ENCODE assay signal across 23 cellular contexts in the genomic region with DNA sequence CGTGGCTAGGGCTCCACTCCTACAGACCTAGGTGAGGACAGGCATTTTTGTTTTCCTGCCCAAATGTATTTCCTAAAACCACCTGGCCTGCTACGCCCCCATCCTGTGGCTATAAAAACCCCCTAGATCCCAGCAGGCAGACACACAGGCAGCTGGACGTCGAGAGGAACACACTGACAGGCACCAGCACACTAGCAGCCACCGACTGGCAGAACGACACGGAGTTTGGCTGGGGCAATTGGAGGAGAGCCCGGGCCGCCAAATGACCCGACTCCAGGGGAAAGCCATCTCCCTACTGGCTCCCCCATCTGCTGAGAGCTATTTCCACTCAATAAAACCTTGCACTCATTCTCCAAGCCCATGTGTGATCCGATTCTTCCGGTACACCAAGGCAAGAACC.
DNase-seq lines count a peak whose midpoint lies in the region; ATAC-seq, FAIRE-seq and TF ChIP-seq lines count a peak whose summit lies in the region.
"Had no signal": no experiment of that assay in that cellular context is flagged by ENCODE, and none has a peak within 500 bp of the region (broad histone marks: within the 10 kb centered on the region; RNA-seq: fewer than 3 reads in every experiment).

No MANE protein-coding gene starts in this region.

- no peaks in the 10 kb centered on the region; the same call in 1 of the 2 replicates for H4K20me1 ChIP-seq in GM23338 (replicated peaks; ENCODE audit: insufficient read depth)
- H4K20me1 ChIP-seq: BLaER1 treated with 17β-estradiol and CSF1 and Interleukin-3, amounts not matched to agents 10 nM and 100 nM had no signal

- H3K36me3 ChIP-seq in GM23338 (ENCODE audit: insufficient read depth), result no peaks in the 10 kb centered on the region
- H3K36me3 ChIP-seq in kidney (ENCODE audit: control insufficient read depth in 1 of 2, insufficient read depth in 2 of 2, low read length in 2 of 2), result no peaks in the 10 kb centered on the region
- no peaks in the 10 kb centered on the region for H3K36me3 ChIP-seq in body of pancreas (replicated peaks in 1 of 2; ENCODE audit: insufficient read depth in 1 of 2, low read depth in 2 of 2)
- H3K36me3 ChIP-seq: BE2C; BLaER1 treated with 17β-estradiol and CSF1 and Interleukin-3, amounts not matched to agents 10 nM and 100 nM had no signal

- DNase-seq in GM23338 (ENCODE audit: low spot score), result no peak
- DNase-seq in WTC11 (ENCODE audit: low spot score), result peak; percentile 14
- peak; percentile 47 for DNase-seq in kidney
- DNase-seq in GM12892 (ENCODE audit: insufficient read length), result no peak
- no peak for DNase-seq in body of pancreas
- DNase-seq in superior temporal gyrus (ENCODE audit: extremely low spot score), result no peak
- DNase-seq in activated CD4-positive, alpha-beta T cell treated with anti-CD3 and anti-CD28 coated beads for 36 hours, result no peak
- DNase-seq: 8988T; ACHN; AML-193; BE2C; CD4-positive, alpha-beta T cell; CD8-positive, alpha-beta memory T cell; DMS 273 treated with DMSO at 0.1 percent for 48 hours; DMS79; EL; GDM1; H7 had no signal

- H3K27me3 ChIP-seq in GM23338 (ENCODE audit: insufficient read depth) (no peaks in the 10 kb centered on the region), body of pancreas (no peaks in the 10 kb centered on the region)
- H3K27me3 ChIP-seq: BE2C; BLaER1 treated with 17β-estradiol and CSF1 and Interleukin-3, amounts not matched to agents 10 nM and 100 nM had no signal

- TF ChIP-seq POLR2A in GM12892 (IDR thresholded peaks at IDR 0.05; ENCODE audit: low read depth, low read length) (no peak), body of pancreas (IDR thresholded peaks at IDR 0.05) (no peak)

- H3K9ac ChIP-seq in kidney (ENCODE audit: low read length in 2 of 2), result no peak overlapping the region

- no peaks in the 10 kb centered on the region for H3K79me2 ChIP-seq in GM23338 (replicated peaks; ENCODE audit: insufficient read depth)

- no peak for TF ChIP-seq CTCF in GM23338 (conservative IDR thresholded peaks at IDR 0.05; ENCODE audit: low read depth in 2 of 2)
- no peak for TF ChIP-seq CTCF in WTC11 (IDR thresholded peaks at IDR 0.05)
- TF ChIP-seq CTCF in kidney (IDR thresholded peaks at IDR 0.05; ENCODE audit: borderline replicate concordance, extremely low read depth, insufficient read depth), result no peak
- no peak for TF ChIP-seq CTCF in body of pancreas (IDR thresholded peaks at IDR 0.05)

- no peak overlapping the region for H3K4me3 Mint-ChIP-seq in GM23338
- no peak overlapping the region for H3K4me3 Mint-ChIP-seq in WTC11
- no peak overlapping the region for H3K4me3 Mint-ChIP-seq in activated CD4-positive, alpha-beta T cell treated with anti-CD3 and anti-CD28 coated beads for 36 hours
- H3K4me3 Mint-ChIP-seq: CD4-positive, alpha-beta T cell; CD8-positive, alpha-beta memory T cell had no signal

- H3K9me3 Mint-ChIP-seq in GM23338, result no peaks in the 10 kb centered on the region
- peaks cover 5% of the 10 kb centered on the region for H3K9me3 Mint-ChIP-seq in WTC11
- peaks cover 10% of the 10 kb centered on the region for H3K9me3 Mint-ChIP-seq in activated CD4-positive, alpha-beta T cell treated with anti-CD3 and anti-CD28 coated beads for 36 hours (ENCODE audit: low read depth)

- no peak overlapping the region for H3K4me2 ChIP-seq in GM23338
- H3K4me2 ChIP-seq: A549 had no signal

- no peaks in the 10 kb centered on the region for H3K36me3 Mint-ChIP-seq in GM23338 (ENCODE audit: low read depth)
- no peaks in the 10 kb centered on the region for H3K36me3 Mint-ChIP-seq in WTC11
- no peaks in the 10 kb centered on the region for H3K36me3 Mint-ChIP-seq in activated CD4-positive, alpha-beta T cell treated with anti-CD3 and anti-CD28 coated beads for 36 hours (ENCODE audit: low read depth)
- H3K36me3 Mint-ChIP-seq: CD8-positive, alpha-beta memory T cell had no signal

- POLR2A ChIA-PET in WTC11 (lab: Charles Lee), result no interaction called here
- POLR2A ChIA-PET in activated CD4-positive, alpha-beta T cell treated with anti-CD3 and anti-CD28 coated beads for 36 hours (lab: Charles Lee), result no interaction called here

- H3K27me3 Mint-ChIP-seq in GM23338 (ENCODE audit: insufficient read depth, low read depth, poor library complexity), result no peaks in the 10 kb centered on the region
- no peaks in the 10 kb centered on the region for H3K27me3 Mint-ChIP-seq in WTC11 (ENCODE audit: low read depth)
- H3K27me3 Mint-ChIP-seq in activated CD4-positive, alpha-beta T cell treated with anti-CD3 and anti-CD28 coated beads for 36 hours, result no peaks in the 10 kb centered on the region
- H3K27me3 Mint-ChIP-seq: CD4-positive, alpha-beta T cell had no signal

- H3F3A ChIP-seq in GM23338 (replicated peaks; ENCODE audit: low read depth), result no peaks in the 10 kb centered on the region

- H3K9me3 ChIP-seq in kidney (ENCODE audit: control insufficient read depth in 1 of 2, low read length in 2 of 2), result no peaks in the 10 kb centered on the region
- no peaks in the 10 kb centered on the region for H3K9me3 ChIP-seq in body of pancreas
- H3K9me3 ChIP-seq: A549, BE2C had no signal

- H3K4me1 Mint-ChIP-seq in GM23338 (no peaks in the 10 kb centered on the region), WTC11 (no peaks in the 10 kb centered on the region)
- no peaks in the 10 kb centered on the region for H3K4me1 Mint-ChIP-seq in activated CD4-positive, alpha-beta T cell treated with anti-CD3 and anti-CD28 coated beads for 36 hours
- H3K4me1 Mint-ChIP-seq: CD8-positive, alpha-beta memory T cell had no signal

- FAIRE-seq in kidney (lab: Jason Lieb, UNC) (no peak), GM12892 (lab: Jason Lieb, UNC) (no peak)
- FAIRE-seq: A549, GM12878, H1 had no signal

- H3K9me2 ChIP-seq in GM23338 (ENCODE audit: insufficient read depth), result no peaks in the 10 kb centered on the region

- H3K27ac ChIP-seq in GM23338 (ENCODE audit: low read depth) (no peak overlapping the region), kidney (ENCODE audit: low read depth in 2 of 2, low read length in 2 of 2) (no peak overlapping the region), body of pancreas (no peak overlapping the region)
- H3K27ac ChIP-seq: A549 had no signal

- 90 to 97% methylated on average over 12 of the region's 12 CpGs for WGBS in body of pancreas, 2 donors

- no peak overlapping the region for H3K4me3 ChIP-seq in GM23338
- H3K4me3 ChIP-seq in kidney (ENCODE audit: low read length in 2 of 2), result no peak overlapping the region
- no peak overlapping the region for H3K4me3 ChIP-seq in body of pancreas
- H3K4me3 ChIP-seq: A549; BLaER1 treated with 17β-estradiol and CSF1 and Interleukin-3, amounts not matched to agents 10 nM and 100 nM; GM12878 had no signal

- H3K27ac Mint-ChIP-seq in GM23338 (no peak overlapping the region), WTC11 (no peak overlapping the region)
- no peak overlapping the region for H3K27ac Mint-ChIP-seq in activated CD4-positive, alpha-beta T cell treated with anti-CD3 and anti-CD28 coated beads for 36 hours
- H3K27ac Mint-ChIP-seq: CD4-positive, alpha-beta T cell; CD8-positive, alpha-beta memory T cell had no signal

- H3K4me1 ChIP-seq in GM23338 (ENCODE audit: insufficient read depth), result no peaks in the 10 kb centered on the region
- H3K4me1 ChIP-seq in kidney (ENCODE audit: control insufficient read depth in 1 of 2, insufficient read depth in 1 of 2, low read depth in 1 of 2, low read length in 2 of 2), result no peaks in the 10 kb centered on the region
- no peaks in the 10 kb centered on the region for H3K4me1 ChIP-seq in body of pancreas
- H3K4me1 ChIP-seq: A549, BE2C had no signal

- intact Hi-C loops in kidney (cut with DNase I), result no loop called here
- intact Hi-C loops in body of pancreas (cut with DNase I), result no loop called here
- intact Hi-C loops in activated CD4-positive, alpha-beta T cell treated with anti-CD3 and anti-CD28 coated beads for 36 hours (cut with DNase I, micrococcal nuclease), result no loop called here

- ATAC-seq in GM23338 (no peak), WTC11 (peak; percentile 65), body of pancreas (no peak)
- ATAC-seq in activated CD4-positive, alpha-beta T cell treated with anti-CD3 and anti-CD28 coated beads for 36 hours, result no peak
- ATAC-seq: A549, GM12878, HCT116 had no signal

- H2AFZ ChIP-seq in GM23338, result peak overlapping the region; percentile 67; the same call in 1 of the 2 replicates

- CTCF ChIA-PET in WTC11 (lab: Charles Lee), result no interaction called here
- CTCF ChIA-PET in activated CD4-positive, alpha-beta T cell treated with anti-CD3 and anti-CD28 coated beads for 36 hours (lab: Charles Lee), result no interaction called here

TF ChIP-seq in GM23338, 12 proteins besides CTCF, POLR2A, EP300 and RAD21:
- TF ChIP-seq CREB1 (CRISPR knock-in tag; IDR thresholded peaks at IDR 0.05; ENCODE audit: low read depth) (no peak), ZNF114 (CRISPR knock-in tag; IDR thresholded peaks at IDR 0.05) (no peak)
- TF ChIP-seq, protein P1, sequence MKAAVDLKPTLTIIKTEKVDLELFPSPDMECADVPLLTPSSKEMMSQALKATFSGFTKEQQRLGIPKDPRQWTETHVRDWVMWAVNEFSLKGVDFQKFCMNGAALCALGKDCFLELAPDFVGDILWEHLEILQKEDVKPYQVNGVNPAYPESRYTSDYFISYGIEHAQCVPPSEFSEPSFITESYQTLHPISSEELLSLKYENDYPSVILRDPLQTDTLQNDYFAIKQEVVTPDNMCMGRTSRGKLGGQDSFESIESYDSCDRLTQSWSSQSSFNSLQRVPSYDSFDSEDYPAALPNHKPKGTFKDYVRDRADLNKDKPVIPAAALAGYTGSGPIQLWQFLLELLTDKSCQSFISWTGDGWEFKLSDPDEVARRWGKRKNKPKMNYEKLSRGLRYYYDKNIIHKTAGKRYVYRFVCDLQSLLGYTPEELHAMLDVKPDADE (IDR thresholded peaks at IDR 0.05), result no peak
TF ChIP-seq in GM23338: peak in this region for 0.

TF ChIP-seq in WTC11, 78 proteins besides CTCF, POLR2A, EP300 and RAD21:
- TF ChIP-seq ATF1 (CRISPR knock-in tag; IDR thresholded peaks at IDR 0.05) (no peak), NFATC4 (CRISPR knock-in tag; IDR thresholded peaks at IDR 0.05) (no peak)

Comparison
In these comparisons a context has a peak if more than half of its experiments do, and no peak if none do; other contexts are left out.
1. DNase-seq: peak in WTC11 (single experiment) and kidney (single experiment); none in GM23338 (single experiment), GM12892 (single experiment), body of pancreas (0 of 4), superior temporal gyrus (single experiment) and activated CD4-positive, alpha-beta T cell treated with anti-CD3 and anti-CD28 coated beads for 36 hours (single experiment).